ENCODE assay signal across 17 cellular contexts in the genomic region with DNA sequence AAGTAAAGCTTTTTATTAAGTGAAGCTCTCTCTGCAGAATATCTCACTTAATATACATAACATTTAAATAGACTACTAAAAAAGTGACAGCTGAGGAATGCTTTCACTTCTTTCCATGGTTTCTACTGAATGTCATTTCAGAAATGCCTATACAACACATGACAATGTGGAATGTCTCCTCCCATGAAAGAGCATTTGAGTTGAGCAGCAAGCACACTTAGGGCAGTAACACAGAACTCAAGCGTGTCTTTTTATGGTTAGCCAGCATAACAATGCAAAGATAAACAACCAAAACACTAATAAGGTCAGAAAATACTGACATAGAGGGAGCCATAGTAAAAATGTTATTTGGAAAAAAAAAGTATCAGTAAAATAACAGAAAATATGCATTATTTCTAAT. TPM values are rescaled to one million over a fixed set of nuclear protein-coding genes. Genes with fewer than 3 reads are reported as not detected.
DNase-seq lines count a peak whose midpoint lies in the region; ATAC-seq, FAIRE-seq and TF ChIP-seq lines count a peak whose summit lies in the region.
"Had no signal": no experiment of that assay in that cellular context is flagged by ENCODE, and none has a peak within 500 bp of the region (broad histone marks: within the 10 kb centered on the region; RNA-seq: fewer than 3 reads in every experiment).

No MANE protein-coding gene starts in this region.

- in situ Hi-C loops in HAP-1 (cut with MboI; ENCODE audit: low sequenced_read_pairs), result no loop called here

- peaks cover 10% of the 10 kb centered on the region; the same call in 1 of the 2 replicates for H3F3A ChIP-seq in SU-DHL-6 (ENCODE audit: insufficient read depth)

- FAIRE-seq in HTR-8/SVneo (lab: Jason Lieb, UNC) (no peak), frontal cortex (lab: Jason Lieb, UNC) (no peak)
- FAIRE-seq: endothelial cell of umbilical vein had no signal

- H3K36me3 ChIP-seq in HAP-1 (replicated peaks) (no peaks in the 10 kb centered on the region), SU-DHL-6 (ENCODE audit: low read length) (no peaks in the 10 kb centered on the region), neutrophil (peaks cover 5% of the 10 kb centered on the region)
- H3K36me3 ChIP-seq: BE2C, suprapubic skin had no signal

- DNase-seq in HAP-1 (ENCODE audit: low spot score in 2 of 2) (peak; percentile 25 to 71), epidermal melanocyte (ENCODE audit: insufficient read length, low spot score) (peak; percentile 44), HTR-8/SVneo (ENCODE audit: insufficient read length, low spot score) (no peak), NCI-H1436 treated with DMSO at 0.1 percent for 48 hours (lab: John Stamatoyannopoulos, UW) (no peak), frontal cortex (ENCODE audit: low spot score in 2 of 2) (no peak)
- DNase-seq: activated CD4-positive, alpha-beta T cell treated with anti-CD3 and anti-CD28 coated beads for 1 hour; BE2C; glutamatergic neuron; KG1; NCI-H1048; NCI-H526 treated with DMSO at 0.1 percent for 48 hours; stimulated activated CD8-positive, alpha-beta memory T cell treated with anti-CD3 and anti-CD28 coated beads, Interleukin-4, amount 100 ng/mL, for 48 hours had no signal

- H3K27me3 ChIP-seq in HAP-1 (ENCODE audit: low read depth), result no peaks in the 10 kb centered on the region
- no peaks in the 10 kb centered on the region for H3K27me3 ChIP-seq in SU-DHL-6 (ENCODE audit: low read length)
- H3K27me3 ChIP-seq in neutrophil, result no peaks in the 10 kb centered on the region
- H3K27me3 ChIP-seq: BE2C, suprapubic skin had no signal

- TF ChIP-seq CTCF in SU-DHL-6 (IDR thresholded peaks at IDR 0.05; ENCODE audit: insufficient read depth, low read length, poor library complexity, severe bottlenecking) (no peak), neutrophil (IDR thresholded peaks at IDR 0.05) (no peak)

- H3K4me1 ChIP-seq in HAP-1, result peaks cover 8% of the 10 kb centered on the region
- H3K4me1 ChIP-seq in neutrophil (ENCODE audit: control insufficient read depth in 1 of 2, insufficient read depth in 1 of 2, low read depth in 1 of 2, low read length in 1 of 2), result peaks cover 66 to 85% of the 10 kb centered on the region in 2 experiments
- H3K4me1 ChIP-seq: BE2C had no signal

- peaks cover 100% of the 10 kb centered on the region for H3K79me2 ChIP-seq in SU-DHL-6 (ENCODE audit: insufficient read depth, low read length)

- H3K4me3 ChIP-seq in HAP-1 (no peak overlapping the region), SU-DHL-6 (ENCODE audit: insufficient read depth, low read length, poor library complexity, severe bottlenecking) (no peak overlapping the region), neutrophil (ENCODE audit: low read depth in 1 of 2, low read length in 1 of 2) (no peak overlapping the region)
- H3K4me3 ChIP-seq: suprapubic skin had no signal

- H3K9me3 ChIP-seq in HAP-1 (no peaks in the 10 kb centered on the region), SU-DHL-6 (ENCODE audit: insufficient read depth, low read length) (no peaks in the 10 kb centered on the region), neutrophil (no peaks in the 10 kb centered on the region)
- H3K9me3 ChIP-seq: BE2C, suprapubic skin had no signal

- H3K27ac ChIP-seq in SU-DHL-6 (ENCODE audit: low read depth, low read length) (no peak overlapping the region), neutrophil (peak overlapping the region; percentile 85)
- H3K27ac ChIP-seq: suprapubic skin had no signal

- H4K20me1 ChIP-seq in SU-DHL-6 (ENCODE audit: low read depth, low read length), result peaks cover 41% of the 10 kb centered on the region

- H3K4me2 ChIP-seq in SU-DHL-6 (ENCODE audit: low read depth, low read length, poor library complexity, severe bottlenecking), result peak overlapping the region; percentile 16

- no peak overlapping the region for H2AFZ ChIP-seq in SU-DHL-6 (ENCODE audit: low read depth, low read length, severe bottlenecking)

- H3K9me2 ChIP-seq in SU-DHL-6 (replicated peaks; ENCODE audit: insufficient read depth, low read length), result no peaks in the 10 kb centered on the region

- ATAC-seq in GM21367 (IDR thresholded peaks at IDR 0.05; ENCODE audit: unreplicated experiment), result no peak

- H3K9ac ChIP-seq in SU-DHL-6 (ENCODE audit: low read length), result no peak overlapping the region

RNA-seq across cellular contexts. Expression of gene PPP1R12A, which starts 9.4 kb away (rescaled TPM):
- 181 TPM for total RNA-seq in frontal cortex

Comparison
In these comparisons a context has a peak if more than half of its experiments do, and no peak if none do; other contexts are left out.
1. DNase-seq: peak in HAP-1 (2 of 2) and epidermal melanocyte (single experiment); none in HTR-8/SVneo (single experiment), NCI-H1436 treated with DMSO at 0.1 percent for 48 hours (single experiment) and frontal cortex (0 of 2).